ENCODE assay signal across 14 cellular contexts in genomic region chr7:135208417-135208793, GRCh38. TPM values are rescaled to one million over a fixed set of nuclear protein-coding genes. Genes with fewer than 3 reads are reported as not detected.
DNase-seq lines count a peak whose midpoint lies in the region; ATAC-seq and TF ChIP-seq lines count a peak whose summit lies in the region.
"Had no signal": no experiment of that assay in that cellular context is flagged by ENCODE, and none has a peak within 500 bp of the region (broad histone marks: within the 10 kb centered on the region; RNA-seq: fewer than 3 reads in every experiment).

No MANE protein-coding gene starts in this region.

- H4K8ac ChIP-seq in H9 (replicated peaks; ENCODE audit: insufficient read length, low read depth, low read length) = no peak overlapping the region

- intact Hi-C loops in left lung (cut with DNase I) = no loop called here
- intact Hi-C loops in uterus (cut with DNase I; ENCODE audit: low total_unique reads) = no loop called here

- H3K79me2 ChIP-seq in H9 (ENCODE audit: insufficient read depth, low read length) = no peaks in the 10 kb centered on the region

- H3K56ac ChIP-seq in H9 (ENCODE audit: insufficient read length, low read depth, low read length) = no peak overlapping the region

- no peak overlapping the region for H4K91ac ChIP-seq in H9 (ENCODE audit: insufficient read length, low read depth, low read length)

- no peak overlapping the region for H3K4me3 ChIP-seq in left lung
- H3K4me3 ChIP-seq in uterus = no peak overlapping the region
- no peak overlapping the region for H3K4me3 ChIP-seq in endodermal cell (ENCODE audit: low read length)

- H3K79me1 ChIP-seq in H9 (ENCODE audit: insufficient read depth, low read depth, low read length, poor library complexity, severe bottlenecking) = no peaks in the 10 kb centered on the region

- H3K4me2 ChIP-seq in H9 (ENCODE audit: insufficient read depth, insufficient read length, low read length) = no peak overlapping the region

- no peaks in the 10 kb centered on the region for H3K9me3 Mint-ChIP-seq in H9
- H3K9me3 Mint-ChIP-seq in activated naive CD8-positive, alpha-beta T cell treated with anti-CD3 and anti-CD28 coated beads for 36 hours = no peaks in the 10 kb centered on the region
- H3K9me3 Mint-ChIP-seq in endodermal cell = no peaks in the 10 kb centered on the region
- H3K9me3 Mint-ChIP-seq: activated CD8-positive, alpha-beta T cell treated with anti-CD3 and anti-CD28 coated beads for 36 hours; immature natural killer cell had no signal

- peaks cover 8% of the 10 kb centered on the region for H3K23me2 ChIP-seq in H9 (ENCODE audit: insufficient read length, low read depth, low read length, poor library complexity, severe bottlenecking)

- no peak for TF ChIP-seq POLR2A in uterus (IDR thresholded peaks at IDR 0.05)

- no peak overlapping the region for H2AK5ac ChIP-seq in H9 (ENCODE audit: insufficient read length, low read length)

- H3K18ac ChIP-seq in H9 (ENCODE audit: insufficient read length, low read depth, low read length) = no peak overlapping the region

- H3K9ac ChIP-seq in H9 (ENCODE audit: extremely low read depth, insufficient read length, low read length) (no peak overlapping the region), endodermal cell (ENCODE audit: extremely low read depth, low read length, poor library complexity, severe bottlenecking) (no peak overlapping the region)

- peaks cover 0 to 16% (median 8%) of the 10 kb centered on the region in 3 experiments; a peak in 6 of 7 replicates for H3K36me3 Mint-ChIP-seq in H9 (ENCODE audit: insufficient read depth in 1 of 3, low read depth in 3 of 3)
- H3K36me3 Mint-ChIP-seq in activated naive CD8-positive, alpha-beta T cell treated with anti-CD3 and anti-CD28 coated beads for 36 hours = peaks cover 15% of the 10 kb centered on the region
- H3K36me3 Mint-ChIP-seq in endodermal cell (ENCODE audit: low read depth) = peaks cover 5% of the 10 kb centered on the region

- H2BK12ac ChIP-seq in H9 (ENCODE audit: insufficient read length, low read depth, low read length) = no peak overlapping the region

- H3K14ac ChIP-seq in H9 (ENCODE audit: insufficient read depth, low read length) = no peak overlapping the region

- peak overlapping the region in 2 of 3 experiments; percentile 44 to 94; a peak in 4 of 7 replicates for H3K27ac Mint-ChIP-seq in H9
- H3K27ac Mint-ChIP-seq in activated naive CD8-positive, alpha-beta T cell treated with anti-CD3 and anti-CD28 coated beads for 36 hours = peak overlapping the region; percentile 36
- H3K27ac Mint-ChIP-seq in endodermal cell = no peak overlapping the region

- H3K4me1 ChIP-seq in H9 (ENCODE audit: insufficient read depth, low read length) (0 out of 2 replicates have a peak, but pooled peaks cover 2% of the 10 kb centered on the region), left lung (peaks cover 28 to 46% of the 10 kb centered on the region in 2 donors), uterus (no peaks in the 10 kb centered on the region), endodermal cell (ENCODE audit: control insufficient read depth, insufficient read depth, low read length) (no peaks in the 10 kb centered on the region)

- H3K27ac ChIP-seq in H9 (ENCODE audit: insufficient read length, low read depth, low read length) (no peak overlapping the region), left lung (peak overlapping the region; percentile 20 to 55), uterus (no peak overlapping the region), endodermal cell (ENCODE audit: low read depth, low read length) (no peak overlapping the region)

- H3K4me1 Mint-ChIP-seq in H9 (peaks cover 3 to 16% of the 10 kb centered on the region in 2 experiments; a peak in 2 of 4 replicates), endodermal cell (peaks cover 12% of the 10 kb centered on the region)
- H3K4me1 Mint-ChIP-seq in activated naive CD8-positive, alpha-beta T cell treated with anti-CD3 and anti-CD28 coated beads for 36 hours = peaks cover 52% of the 10 kb centered on the region

- ATAC-seq in left lung (no peak), HG02678 (IDR thresholded peaks at IDR 0.05; ENCODE audit: unreplicated experiment) (no peak)
- ATAC-seq: activated CD8-positive, alpha-beta T cell treated with anti-CD3 and anti-CD28 coated beads for 36 hours had no signal

- H4K20me1 ChIP-seq in H9 (ENCODE audit: control insufficient read depth, insufficient read depth, insufficient read length) = no peaks in the 10 kb centered on the region

- H3K27me3 Mint-ChIP-seq in H9 (ENCODE audit: low read depth) (peaks cover 10% of the 10 kb centered on the region), endodermal cell (ENCODE audit: insufficient read depth) (peaks cover 10% of the 10 kb centered on the region)
- no peaks in the 10 kb centered on the region for H3K27me3 Mint-ChIP-seq in activated naive CD8-positive, alpha-beta T cell treated with anti-CD3 and anti-CD28 coated beads for 36 hours
- H3K27me3 Mint-ChIP-seq: activated CD8-positive, alpha-beta T cell treated with anti-CD3 and anti-CD28 coated beads for 36 hours had no signal

- H2BK120ac ChIP-seq in H9 (ENCODE audit: low read depth, low read length, poor library complexity, severe bottlenecking) = no peak overlapping the region

- no peak overlapping the region for H3K23ac ChIP-seq in H9 (ENCODE audit: insufficient read length, low read depth, low read length)

- H2BK5ac ChIP-seq in H9 (ENCODE audit: insufficient read length, low read length) = no peak overlapping the region

- DNase-seq in A172 (ENCODE audit: low spot score) = peak; percentile 7
- DNase-seq in H9 = no peak
- DNase-seq in activated naive CD8-positive, alpha-beta T cell treated with anti-CD3 and anti-CD28 coated beads for 36 hours = no peak
- DNase-seq in left lung = no peak
- no peak for DNase-seq in uterus
- no peak for DNase-seq in D341Med (ENCODE audit: low spot score)
- no peak for DNase-seq in endodermal cell
- DNase-seq: activated CD8-positive, alpha-beta T cell treated with anti-CD3 and anti-CD28 coated beads for 36 hours; central memory CD4-positive, alpha-beta T cell; immature natural killer cell; NCI-H2107; T-helper 1 cell had no signal

- H2AFZ ChIP-seq in H9 (ENCODE audit: low read length) = no peak overlapping the region

- TF ChIP-seq CTCF in H9 (conservative IDR thresholded peaks at IDR 0.05) (no peak), left lung (IDR thresholded peaks at IDR 0.05) (no peak), uterus (IDR thresholded peaks at IDR 0.05) (no peak), endodermal cell (conservative IDR thresholded peaks at IDR 0.05) (no peak)

- peaks cover 0 to 25% of the 10 kb centered on the region in 2 donors for H3K36me3 ChIP-seq in left lung
- H3K36me3 ChIP-seq in uterus = no peaks in the 10 kb centered on the region
- peaks cover 13% of the 10 kb centered on the region for H3K36me3 ChIP-seq in endodermal cell (ENCODE audit: control insufficient read depth, insufficient read depth, low read length)

- WGBS in H9 (ENCODE audit: extremely low coverage, insufficient read length, low lambda C conversion rate) = no CpG with 5 or more reads among the region's 5 CpGs
- 92 to 100% methylated on average over 3 to 5 of the region's 5 CpGs for WGBS in endodermal cell (ENCODE audit: insufficient coverage in 1 of 2, insufficient read length in 1 of 2), 2 experiments

- H3K27me3 ChIP-seq in H9 (ENCODE audit: insufficient read depth, low read length) = no peaks in the 10 kb centered on the region
- no peaks in the 10 kb centered on the region for H3K27me3 ChIP-seq in left lung
- no peaks in the 10 kb centered on the region for H3K27me3 ChIP-seq in uterus
- peaks cover 6% of the 10 kb centered on the region for H3K27me3 ChIP-seq in endodermal cell (ENCODE audit: control insufficient read depth, insufficient read depth, low read length, poor library complexity, severe bottlenecking)

- H2BK20ac ChIP-seq in H9 (ENCODE audit: low read depth, low read length, poor library complexity, severe bottlenecking) = no peak overlapping the region

- H3K4ac ChIP-seq in H9 (ENCODE audit: low read depth, low read length) = no peak overlapping the region

- no peak overlapping the region for H2BK15ac ChIP-seq in H9 (ENCODE audit: low read depth, low read length)

- no peak overlapping the region for H3K4me3 Mint-ChIP-seq in H9
- H3K4me3 Mint-ChIP-seq in activated naive CD8-positive, alpha-beta T cell treated with anti-CD3 and anti-CD28 coated beads for 36 hours = no peak overlapping the region
- H3K4me3 Mint-ChIP-seq in endodermal cell = no peak overlapping the region
- H3K4me3 Mint-ChIP-seq: activated CD8-positive, alpha-beta T cell treated with anti-CD3 and anti-CD28 coated beads for 36 hours had no signal

- H4K5ac ChIP-seq in H9 (ENCODE audit: insufficient read length, low read depth, low read length) = no peak overlapping the region

- no peak overlapping the region for H3T11ph ChIP-seq in H9 (ENCODE audit: low read length)

- H3K9me3 ChIP-seq in H9 (ENCODE audit: control insufficient read depth, low read depth, low read length) = no peaks in the 10 kb centered on the region
- no peaks in the 10 kb centered on the region for H3K9me3 ChIP-seq in left lung
- no peaks in the 10 kb centered on the region for H3K9me3 ChIP-seq in uterus
- H3K9me3 ChIP-seq in endodermal cell (ENCODE audit: control insufficient read depth, low read length) = no peaks in the 10 kb centered on the region

RNA-seq across cellular contexts. Expression of gene WDR91, which starts 2.9 kb away (rescaled TPM):
- total RNA-seq in A172 (2014; rRNA removed; shearing (Covaris generic)) = 2.0 and 2.1 TPM in 2 replicates
- total RNA-seq in H9 (2021) = 7.3 and 9.4 TPM in 2 replicates
- 10 to 100 TPM; 12.3 to 14.0 TPM for total RNA-seq in activated naive CD8-positive, alpha-beta T cell treated with anti-CD3 and anti-CD28 coated beads for 36 hours
- 10 to 100 TPM; 22.9 to 27.9 TPM for total RNA-seq in left lung
- 10 to 100 TPM; 11.8 to 33.2 (median 17.1) TPM for total RNA-seq in uterus
- total RNA-seq in endodermal cell = 1 to 10 TPM; 8.2 to 9.6 TPM
- 11.9 TPM for polyA plus RNA-seq in endodermal cell (2013, experiment 1 of 2)
- polyA plus RNA-seq in endodermal cell (2013, experiment 2 of 2) = 14.5 TPM

RNA-seq across cellular contexts. Expression of gene STRA8, which starts 25.2 kb away (rescaled TPM):
- not detected in 2 replicates for total RNA-seq in A172 (2014; rRNA removed; shearing (Covaris generic))
- not detected in 2 replicates for total RNA-seq in H9 (2021)
- not detected for total RNA-seq in activated naive CD8-positive, alpha-beta T cell treated with anti-CD3 and anti-CD28 coated beads for 36 hours
- total RNA-seq in left lung = not detected
- total RNA-seq in uterus = not detected
- total RNA-seq in endodermal cell = not detected
- not detected for polyA plus RNA-seq in endodermal cell (2013, experiment 1 of 2)
- not detected for polyA plus RNA-seq in endodermal cell (2013, experiment 2 of 2)
- total RNA-seq: activated CD8-positive, alpha-beta T cell treated with anti-CD3 and anti-CD28 coated beads for 36 hours; LHCN-M2 had no signal
- polyA plus RNA-seq: immature natural killer cell had no signal

RNA-seq across cellular contexts. Expression of gene CYREN, which starts 37.9 kb away (rescaled TPM):
- total RNA-seq in A172 (2014; rRNA removed; shearing (Covaris generic)) = 42.3 and 60.4 TPM in 2 replicates
- 72.0 and 76.0 TPM in 2 replicates for total RNA-seq in H9 (2021)
- 10 to 100 TPM; 51.7 to 54.4 TPM for total RNA-seq in activated naive CD8-positive, alpha-beta T cell treated with anti-CD3 and anti-CD28 coated beads for 36 hours
- 10 to 100 TPM; 32.1 to 39.9 TPM for total RNA-seq in left lung
- 10 to 100 TPM in 3 of 4 donors, 1 to 10 TPM in 1; 4.1 to 47.4 (median 27.7) TPM for total RNA-seq in uterus
- total RNA-seq in endodermal cell = 10 to 100 TPM; 60.6 to 67.8 TPM
- polyA plus RNA-seq in endodermal cell (2013, experiment 1 of 2) = 38.5 TPM
- polyA plus RNA-seq in endodermal cell (2013, experiment 2 of 2) = 29.7 TPM

Comparison
In these comparisons a context has a peak if more than half of its experiments do, and no peak if none do; other contexts are left out.
1. H3K27ac ChIP-seq: peak in left lung (2 of 2); none in H9 (single experiment), uterus (0 of 2) and endodermal cell (single experiment).